ENCODE assay signal across 13 cellular contexts in genomic region chr10:13327516-13327915, GRCh38.
"Had no signal": no experiment of that assay in that cellular context is flagged by ENCODE, and none has a peak within 500 bp of the region (broad histone marks: within the 10 kb centered on the region; RNA-seq: fewer than 3 reads in every experiment).

No MANE protein-coding gene starts in this region.

- H3K9me3 Mint-ChIP-seq: activated T-helper 1 cell treated with anti-CD3 and anti-CD28 coated beads, Interleukin-12 subunit alpha, Interleukin-12 subunit beta, Interleukin-2, Interleukin-4 antibody, amounts not matched to agents 30 ng/mL and 10 ng/mL and 1 ng/mL, durations not matched to agents 14 hours and 24 hours and 36 hours; T-helper 2 cell treated with Interferon-gamma antibody and Interleukin-4, amounts not matched to agents 5 μg/mL and 100 μg/mL, for 36 hours had no signal

- H3K4me3 Mint-ChIP-seq: activated CD4-positive, alpha-beta T cell treated with anti-CD3 and anti-CD28 coated beads for 36 hours; activated T-helper 1 cell treated with anti-CD3 and anti-CD28 coated beads, Interleukin-12 subunit alpha, Interleukin-12 subunit beta, Interleukin-2, Interleukin-4 antibody, amounts not matched to agents 30 ng/mL and 10 ng/mL and 1 ng/mL, durations not matched to agents 14 hours and 24 hours and 36 hours; T-helper 2 cell treated with Interferon-gamma antibody and Interleukin-4, amounts not matched to agents 5 μg/mL and 100 μg/mL, for 36 hours had no signal

- DNase-seq: activated CD4-positive, alpha-beta T cell treated with anti-CD3 and anti-CD28 coated beads for 36 hours; activated naive CD4-positive, alpha-beta T cell; caudate nucleus; kidney glomerular epithelial cell; lower lobe of right lung; naive B cell; SJCRH30; stimulated activated CD4-positive, alpha-beta T cell treated with anti-CD3 and anti-CD28 coated beads, Interleukin-12 subunit alpha, Interleukin-12 subunit beta, amount 100 ng/mL, for 4 hours; stimulated activated naive CD8-positive, alpha-beta T cell treated with anti-CD3 and anti-CD28 coated beads, Interleukin-15, Interleukin-2, amounts not matched to agents 100 U/mL and 50 U/mL, for 24 hours; upper lobe of left lung had no signal

- H3K4me1 Mint-ChIP-seq: activated CD4-positive, alpha-beta T cell treated with anti-CD3 and anti-CD28 coated beads for 36 hours; naive B cell had no signal

- H3K9me3 ChIP-seq: lower lobe of right lung, SJCRH30, suprapubic skin, upper lobe of left lung had no signal

- H3K27ac Mint-ChIP-seq: activated CD4-positive, alpha-beta T cell treated with anti-CD3 and anti-CD28 coated beads for 36 hours; activated T-helper 1 cell treated with anti-CD3 and anti-CD28 coated beads, Interleukin-12 subunit alpha, Interleukin-12 subunit beta, Interleukin-2, Interleukin-4 antibody, amounts not matched to agents 30 ng/mL and 10 ng/mL and 1 ng/mL, durations not matched to agents 14 hours and 24 hours and 36 hours; T-helper 2 cell treated with Interferon-gamma antibody and Interleukin-4, amounts not matched to agents 5 μg/mL and 100 μg/mL, for 36 hours had no signal

- H3K27ac ChIP-seq: lower lobe of right lung, SJCRH30, suprapubic skin, upper lobe of left lung had no signal

- H3K4me3 ChIP-seq: lower lobe of right lung, SJCRH30, suprapubic skin, upper lobe of left lung had no signal

- H3K27me3 Mint-ChIP-seq: activated CD4-positive, alpha-beta T cell treated with anti-CD3 and anti-CD28 coated beads for 36 hours; naive B cell had no signal

- H3K27me3 ChIP-seq: SJCRH30, suprapubic skin, upper lobe of left lung had no signal

- ATAC-seq: activated CD4-positive, alpha-beta T cell treated with anti-CD3 and anti-CD28 coated beads for 36 hours; lower lobe of right lung; stimulated activated naive CD8-positive, alpha-beta T cell treated with anti-CD3 and anti-CD28 coated beads, Interleukin-15, Interleukin-2, amounts not matched to agents 100 U/mL and 50 U/mL, for 24 hours had no signal

- H3K4me1 ChIP-seq: lower lobe of right lung, SJCRH30, suprapubic skin, upper lobe of left lung had no signal
